In the genomic region with DNA sequence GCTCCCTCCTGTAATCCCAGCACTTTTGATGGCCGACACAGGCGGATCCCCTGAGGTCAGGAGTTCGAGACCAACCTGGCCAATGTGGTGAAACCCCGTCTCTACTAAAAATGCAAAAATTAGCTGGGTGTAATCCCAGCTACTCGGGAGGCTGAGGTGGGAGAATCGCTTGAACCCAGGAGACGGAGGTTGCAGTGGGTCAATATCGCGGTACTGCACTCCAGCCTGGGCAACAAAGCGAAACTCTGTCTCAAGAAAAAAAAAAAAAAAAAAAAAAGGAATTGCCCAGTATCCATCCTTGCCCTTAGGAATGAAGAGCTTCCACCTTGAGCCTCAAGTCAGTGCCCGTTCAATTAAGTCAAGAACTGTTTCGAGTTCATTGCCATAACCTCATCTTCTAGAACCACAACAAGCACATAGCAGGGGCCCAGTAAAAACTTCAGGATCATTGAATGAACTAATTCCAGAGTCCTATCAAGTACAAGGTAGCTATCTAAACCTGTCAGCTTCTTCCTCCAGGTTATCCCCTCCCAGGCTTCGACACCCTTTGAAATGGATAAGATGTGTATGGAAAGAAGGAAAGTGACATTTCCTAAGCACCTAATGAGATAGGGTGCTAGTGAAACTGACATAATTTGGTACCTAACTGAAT, we compare ENCODE assay signal across 8 cellular contexts. TPM values are rescaled to one million over a fixed set of nuclear protein-coding genes. Genes with fewer than 3 reads are reported as not detected.
DNase-seq lines count a peak whose midpoint lies in the region; ATAC-seq and TF ChIP-seq lines count a peak whose summit lies in the region.

No MANE protein-coding gene starts in this region.

- H3F3A ChIP-seq in GM23338 (replicated peaks; ENCODE audit: low read depth), result no peaks in the 10 kb centered on the region

- peak overlapping the region; percentile 98; the same call in 1 of the 2 replicates for H2AFZ ChIP-seq in GM23338

- no peak for ATAC-seq in GM23338

- intact Hi-C loops in activated T-helper 1 cell treated with anti-CD3 and anti-CD28 coated beads, Interleukin-12 subunit alpha, Interleukin-12 subunit beta, Interleukin-2, Interleukin-4 antibody, amounts not matched to agents 30 ng/mL and 10 ng/mL and 1 ng/mL, durations not matched to agents 14 hours and 24 hours and 36 hours (cut with micrococcal nuclease), result loop anchor here (1.0 to 5.0 kb wide), 6 partner anchors 13 to 1215 kb away; a partner anchor contains a TSS
- intact Hi-C loops in testis (cut with DNase I; ENCODE audit: low total_unique reads), result no loop called here

- peak overlapping the region; percentile 97 for H3K4me3 Mint-ChIP-seq in GM23338
- H3K4me3 Mint-ChIP-seq in activated T-helper 1 cell treated with anti-CD3 and anti-CD28 coated beads, Interleukin-12 subunit alpha, Interleukin-12 subunit beta, Interleukin-2, Interleukin-4 antibody, amounts not matched to agents 30 ng/mL and 10 ng/mL and 1 ng/mL, durations not matched to agents 14 hours and 24 hours and 36 hours, result peak overlapping the region; percentile 98

- peaks cover 24% of the 10 kb centered on the region for H3K36me3 ChIP-seq in GM23338 (ENCODE audit: insufficient read depth)
- H3K36me3 ChIP-seq in testis (ENCODE audit: low read depth, missing control alignments), result no peaks in the 10 kb centered on the region

- H3K27me3 Mint-ChIP-seq in GM23338 (ENCODE audit: insufficient read depth, low read depth, poor library complexity), result peaks cover 1% of the 10 kb centered on the region
- peaks cover 3% of the 10 kb centered on the region for H3K27me3 Mint-ChIP-seq in activated T-helper 1 cell treated with anti-CD3 and anti-CD28 coated beads, Interleukin-12 subunit alpha, Interleukin-12 subunit beta, Interleukin-2, Interleukin-4 antibody, amounts not matched to agents 30 ng/mL and 10 ng/mL and 1 ng/mL, durations not matched to agents 14 hours and 24 hours and 36 hours (ENCODE audit: insufficient read depth)

- peak overlapping the region; percentile 96 for H3K4me2 ChIP-seq in GM23338

- H3K4me1 ChIP-seq in GM23338 (ENCODE audit: insufficient read depth), result peaks cover 6% of the 10 kb centered on the region; the same call in 1 of the 2 replicates
- H3K4me1 ChIP-seq in testis, result no peaks in the 10 kb centered on the region

- H3K9me2 ChIP-seq in GM23338 (ENCODE audit: insufficient read depth), result no peaks in the 10 kb centered on the region

- H3K79me2 ChIP-seq in GM23338 (replicated peaks; ENCODE audit: insufficient read depth), result peaks cover 29% of the 10 kb centered on the region

- no peaks in the 10 kb centered on the region for H3K9me3 ChIP-seq in testis

- H3K4me3 ChIP-seq in GM23338 (peak overlapping the region; percentile 95), testis (peak overlapping the region; percentile 67 to 84)

- 43 to 64% methylated on average over 13 of the region's 13 CpGs for WGBS in testis, 2 donors

- H3K9me3 Mint-ChIP-seq in GM23338, result no peaks in the 10 kb centered on the region
- no peaks in the 10 kb centered on the region for H3K9me3 Mint-ChIP-seq in activated T-helper 1 cell treated with anti-CD3 and anti-CD28 coated beads, Interleukin-12 subunit alpha, Interleukin-12 subunit beta, Interleukin-2, Interleukin-4 antibody, amounts not matched to agents 30 ng/mL and 10 ng/mL and 1 ng/mL, durations not matched to agents 14 hours and 24 hours and 36 hours

- peak; percentile 29 for DNase-seq in A172 (ENCODE audit: low spot score)
- no peak for DNase-seq in GM23338 (ENCODE audit: low spot score)
- no peak for DNase-seq in activated T-helper 1 cell treated with anti-CD3 and anti-CD28 coated beads, Interleukin-12 subunit alpha, Interleukin-12 subunit beta, Interleukin-2, Interleukin-4 antibody, amounts not matched to agents 30 ng/mL and 10 ng/mL and 1 ng/mL, durations not matched to agents 14 hours and 24 hours and 36 hours (ENCODE audit: low spot score)
- peak; percentile 30 for DNase-seq in inferior parietal cortex (ENCODE audit: extremely low spot score)
- DNase-seq in testis, result no peak
- no peak for DNase-seq in stimulated activated CD4-positive, alpha-beta T cell treated with anti-CD3 and anti-CD28 coated beads, Interleukin-12 subunit alpha, Interleukin-12 subunit beta, amount 100 ng/mL, for 4 hours
- DNase-seq in GM20000 (ENCODE audit: low spot score), result no peak
- no peak for DNase-seq in NCI-H1694 (lab: John Stamatoyannopoulos, UW)

- H3K27ac ChIP-seq in GM23338 (ENCODE audit: low read depth), result peak overlapping the region; percentile 20; the same call in 1 of the 2 replicates
- H3K27ac ChIP-seq in testis, result peak overlapping the region; percentile 32 to 50

- H3K36me3 Mint-ChIP-seq in GM23338 (ENCODE audit: low read depth), result peaks cover 25% of the 10 kb centered on the region; the same call in 2 of the 3 replicates
- H3K36me3 Mint-ChIP-seq in activated T-helper 1 cell treated with anti-CD3 and anti-CD28 coated beads, Interleukin-12 subunit alpha, Interleukin-12 subunit beta, Interleukin-2, Interleukin-4 antibody, amounts not matched to agents 30 ng/mL and 10 ng/mL and 1 ng/mL, durations not matched to agents 14 hours and 24 hours and 36 hours (ENCODE audit: low read depth), result peaks cover 19% of the 10 kb centered on the region

- H3K27ac Mint-ChIP-seq in GM23338, result peak overlapping the region; percentile 98; the same call in 1 of the 2 replicates
- peak overlapping the region; percentile 94 for H3K27ac Mint-ChIP-seq in activated T-helper 1 cell treated with anti-CD3 and anti-CD28 coated beads, Interleukin-12 subunit alpha, Interleukin-12 subunit beta, Interleukin-2, Interleukin-4 antibody, amounts not matched to agents 30 ng/mL and 10 ng/mL and 1 ng/mL, durations not matched to agents 14 hours and 24 hours and 36 hours

- no peak for TF ChIP-seq POLR2A in testis (IDR thresholded peaks at IDR 0.05)

- H3K4me1 Mint-ChIP-seq in GM23338, result peaks cover 5% of the 10 kb centered on the region; the same call in 2 of the 3 replicates
- peaks cover 42% of the 10 kb centered on the region for H3K4me1 Mint-ChIP-seq in activated T-helper 1 cell treated with anti-CD3 and anti-CD28 coated beads, Interleukin-12 subunit alpha, Interleukin-12 subunit beta, Interleukin-2, Interleukin-4 antibody, amounts not matched to agents 30 ng/mL and 10 ng/mL and 1 ng/mL, durations not matched to agents 14 hours and 24 hours and 36 hours (ENCODE audit: low read depth)

- peaks cover 11% of the 10 kb centered on the region; the same call in 1 of the 2 replicates for H4K20me1 ChIP-seq in GM23338 (replicated peaks; ENCODE audit: insufficient read depth)

- H3K27me3 ChIP-seq in GM23338 (ENCODE audit: insufficient read depth) (no peaks in the 10 kb centered on the region), testis (no peaks in the 10 kb centered on the region)

- TF ChIP-seq CTCF in GM23338 (conservative IDR thresholded peaks at IDR 0.05; ENCODE audit: low read depth in 2 of 2), result no peak
- TF ChIP-seq CTCF in testis (IDR thresholded peaks at IDR 0.05), result no peak
- TF ChIP-seq CTCF in GM20000 (IDR thresholded peaks at IDR 0.05; ENCODE audit: extremely low read depth, missing control alignments), result no peak

TF ChIP-seq in GM23338, 12 proteins besides CTCF, POLR2A, EP300 and RAD21 (continues in another document):
- no peak for TF ChIP-seq ZNF114 (CRISPR knock-in tag; IDR thresholded peaks at IDR 0.05)

RNA-seq across cellular contexts. Expression of a gene that starts 0.8 kb away (rescaled TPM):
- 32.2 and 42.6 TPM in 2 replicates for total RNA-seq in A172 (2014; rRNA removed; shearing (Covaris generic))
- total RNA-seq in GM23338 (2014; rRNA removed; shearing (Covaris generic)), result 17.2 and 17.5 TPM in 2 replicates
- 8.1 and 9.7 TPM in 2 replicates for polyA plus RNA-seq in GM23338 (2016; fragmentation: Nextera tagmentation; extraction: Ambion mirVana)
- 25.7 and 31.0 TPM in 2 replicates for total RNA-seq in activated T-helper 1 cell treated with anti-CD3 and anti-CD28 coated beads, Interleukin-12 subunit alpha, Interleukin-12 subunit beta, Interleukin-2, Interleukin-4 antibody, amounts not matched to agents 30 ng/mL and 10 ng/mL and 1 ng/mL, durations not matched to agents 14 hours and 24 hours and 36 hours
- total RNA-seq in testis, result 1 to 10 TPM; 6.9 to 8.1 TPM
- polyA plus RNA-seq in testis (ENCODE audit: insufficient read depth, low read depth, low replicate concordance), result 6.5 TPM

RNA-seq across cellular contexts. Expression of a gene that starts 13.2 kb away (rescaled TPM):
- total RNA-seq in A172 (2014; rRNA removed; shearing (Covaris generic)), result 45.7 and 65.1 TPM in 2 replicates
- total RNA-seq in GM23338 (2014; rRNA removed; shearing (Covaris generic)), result 55.5 and 61.4 TPM in 2 replicates
- polyA plus RNA-seq in GM23338 (2016; fragmentation: Nextera tagmentation; extraction: Ambion mirVana) (30.0 and 36.8 TPM in 2 replicates), testis (ENCODE audit: insufficient read depth, low read depth, low replicate concordance) (39.5 TPM)
- 42.9 and 54.3 TPM in 2 replicates for total RNA-seq in activated T-helper 1 cell treated with anti-CD3 and anti-CD28 coated beads, Interleukin-12 subunit alpha, Interleukin-12 subunit beta, Interleukin-2, Interleukin-4 antibody, amounts not matched to agents 30 ng/mL and 10 ng/mL and 1 ng/mL, durations not matched to agents 14 hours and 24 hours and 36 hours
- total RNA-seq in testis, result 10 to 100 TPM; 53.4 to 57.2 TPM

RNA-seq across cellular contexts. Expression of a gene that starts 41.7 kb away (rescaled TPM):
- total RNA-seq in A172 (2014; rRNA removed; shearing (Covaris generic)), result not detected in 2 replicates
- not detected in 2 replicates for total RNA-seq in GM23338 (2014; rRNA removed; shearing (Covaris generic))
- polyA plus RNA-seq in GM23338 (2016; fragmentation: Nextera tagmentation; extraction: Ambion mirVana) (not detected in 2 replicates), testis (ENCODE audit: insufficient read depth, low read depth, low replicate concordance) (not detected)
- not detected in 2 replicates for total RNA-seq in activated T-helper 1 cell treated with anti-CD3 and anti-CD28 coated beads, Interleukin-12 subunit alpha, Interleukin-12 subunit beta, Interleukin-2, Interleukin-4 antibody, amounts not matched to agents 30 ng/mL and 10 ng/mL and 1 ng/mL, durations not matched to agents 14 hours and 24 hours and 36 hours
- total RNA-seq in testis, result not detected

RNA-seq across cellular contexts. Expression of a gene that starts 58.5 kb away (rescaled TPM):
- 10.7 and 14.4 TPM in 2 replicates for total RNA-seq in A172 (2014; rRNA removed; shearing (Covaris generic))
- total RNA-seq in GM23338 (2014; rRNA removed; shearing (Covaris generic)), result 11.4 and 19.5 TPM in 2 replicates
- polyA plus RNA-seq in GM23338 (2016; fragmentation: Nextera tagmentation; extraction: Ambion mirVana) (10.0 and 10.6 TPM in 2 replicates), testis (ENCODE audit: insufficient read depth, low read depth, low replicate concordance) (6.6 TPM)
- total RNA-seq in activated T-helper 1 cell treated with anti-CD3 and anti-CD28 coated beads, Interleukin-12 subunit alpha, Interleukin-12 subunit beta, Interleukin-2, Interleukin-4 antibody, amounts not matched to agents 30 ng/mL and 10 ng/mL and 1 ng/mL, durations not matched to agents 14 hours and 24 hours and 36 hours, result 0.07 and 0.16 TPM in 2 replicates
- total RNA-seq in testis, result 10 to 100 TPM; 22.1 to 24.6 TPM

Comparison
In these comparisons a context has a peak if more than half of its experiments do, and no peak if none do; other contexts are left out.
1. DNase-seq: peak in A172 (single experiment) and inferior parietal cortex (single experiment); none in GM23338 (single experiment), activated T-helper 1 cell treated with anti-CD3 and anti-CD28 coated beads, Interleukin-12 subunit alpha, Interleukin-12 subunit beta, Interleukin-2, Interleukin-4 antibody, amounts not matched to agents 30 ng/mL and 10 ng/mL and 1 ng/mL, durations not matched to agents 14 hours and 24 hours and 36 hours (single experiment), testis (single experiment), stimulated activated CD4-positive, alpha-beta T cell treated with anti-CD3 and anti-CD28 coated beads, Interleukin-12 subunit alpha, Interleukin-12 subunit beta, amount 100 ng/mL, for 4 hours (single experiment), GM20000 (single experiment) and NCI-H1694 (single experiment).